ENCODE assay signal across 8 cellular contexts in the genomic region with DNA sequence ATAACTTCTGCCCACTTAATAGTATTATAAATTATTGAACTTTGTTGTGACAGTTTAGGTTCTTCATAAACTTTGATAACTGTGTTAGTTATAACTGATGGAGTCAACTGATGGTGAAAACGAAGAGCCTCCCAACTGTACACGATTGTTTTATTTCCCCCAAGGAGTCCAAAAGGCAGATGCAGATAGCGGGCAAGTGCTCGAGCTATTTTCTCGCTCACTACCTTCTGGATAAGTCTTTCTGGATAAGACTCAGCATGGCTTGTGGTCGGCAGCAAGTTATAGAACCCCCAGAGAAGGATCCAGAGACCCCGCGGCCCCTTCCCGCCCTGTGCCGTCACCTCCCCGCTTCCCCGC. TPM values are rescaled to one million over a fixed set of nuclear protein-coding genes. Genes with fewer than 3 reads are reported as not detected.
A peak's percentile ranks its signal among the peaks of the same experiment; 100 is the strongest.
DNase-seq lines count a peak whose midpoint lies in the region; ATAC-seq and TF ChIP-seq lines count a peak whose summit lies in the region.

No MANE protein-coding gene starts in this region.

- H3K27ac Mint-ChIP-seq in CD4-positive, alpha-beta T cell = peak overlapping the region; percentile 98

- intact Hi-C loops in CD4-positive, alpha-beta T cell (cut with DNase I, micrococcal nuclease) = loop anchor here (2.0 to 5.0 kb wide), 2 partner anchors 63 to 753 kb away; partner anchors contain the start of genes MRPL19 (in 1 of the 2) and POLE4 (in 1 of the 2)

- H3K27me3 Mint-ChIP-seq in CD4-positive, alpha-beta T cell = no peaks in the 10 kb centered on the region

- H3K27ac ChIP-seq in CD4-positive, alpha-beta T cell (ENCODE audit: low read depth, low read length) = peak overlapping the region; percentile 77
- H3K27ac ChIP-seq in epithelial cell of prostate (peak overlapping the region; percentile 85), parathyroid adenoma (peak overlapping the region; percentile 75)

- H3K79me2 ChIP-seq in parathyroid adenoma = no peaks in the 10 kb centered on the region

- H3K36me3 Mint-ChIP-seq in CD4-positive, alpha-beta T cell (ENCODE audit: low read depth) = peaks cover 20% of the 10 kb centered on the region

- peak overlapping the region; percentile 81 for H3K4me3 ChIP-seq in parathyroid adenoma (ENCODE audit: low read depth, low read length)

- H3K9me3 ChIP-seq in CD4-positive, alpha-beta T cell (ENCODE audit: control insufficient read depth, low read length) = no peaks in the 10 kb centered on the region
- H3K9me3 ChIP-seq in parathyroid adenoma (ENCODE audit: control insufficient read depth, low read length) = no peaks in the 10 kb centered on the region

- DNase-seq in CD4-positive, alpha-beta T cell = no peak
- peak; percentile 69 for DNase-seq in OCI-M1 (lab: John Stamatoyannopoulos, UW)
- DNase-seq in epithelial cell of prostate (ENCODE audit: low read depth, low spot score) = no peak
- DNase-seq in stimulated activated CD4-positive, alpha-beta T cell treated with anti-CD3 and anti-CD28 coated beads, Interleukin-1b, Interleukin-23, amount 100 ng/mL, for 48 hours = no peak
- DNase-seq in stimulated activated CD4-positive, alpha-beta T cell treated with anti-CD3 and anti-CD28 coated beads, Interleukin-15, amount 100 ng/mL, for 24 hours = no peak
- DNase-seq in stimulated activated CD4-positive, alpha-beta T cell treated with anti-CD3 and anti-CD28 coated beads, Interleukin-4, amount 100 ng/mL, for 24 hours = no peak

- TF ChIP-seq CTCF in CD4-positive, alpha-beta T cell (IDR thresholded peaks at IDR 0.05) = no peak
- TF ChIP-seq CTCF in parathyroid adenoma (IDR thresholded peaks at IDR 0.05) = no peak

- peak overlapping the region; percentile 97 for H3K4me3 Mint-ChIP-seq in CD4-positive, alpha-beta T cell

- H3K9ac ChIP-seq in parathyroid adenoma = no peak overlapping the region

- H3K4me2 ChIP-seq in parathyroid adenoma (ENCODE audit: low read length) = peak overlapping the region; percentile 80

- no peaks in the 10 kb centered on the region for H3K9me3 Mint-ChIP-seq in CD4-positive, alpha-beta T cell

- no peaks in the 10 kb centered on the region for H3K4me1 ChIP-seq in parathyroid adenoma

- ATAC-seq in CD4-positive, alpha-beta T cell (ENCODE audit: poor library complexity) = no peak
- peak; percentile 29 for ATAC-seq in GM21619 (IDR thresholded peaks at IDR 0.05; ENCODE audit: unreplicated experiment)

- H3K27me3 ChIP-seq in CD4-positive, alpha-beta T cell (ENCODE audit: control insufficient read depth, insufficient read depth, low read length) = no peaks in the 10 kb centered on the region
- H3K27me3 ChIP-seq in parathyroid adenoma (ENCODE audit: control insufficient read depth, insufficient read depth, low read length) = no peaks in the 10 kb centered on the region

- H3K4me1 Mint-ChIP-seq in CD4-positive, alpha-beta T cell (ENCODE audit: low read depth) = peaks cover 41% of the 10 kb centered on the region

- no peaks in the 10 kb centered on the region for H3K36me3 ChIP-seq in parathyroid adenoma (ENCODE audit: control insufficient read depth, insufficient read depth, low read length)

- CTCF ChIA-PET in CD4-positive, alpha-beta T cell (lab: Charles Lee) = interaction anchor here (1.3 to 2.1 kb wide), 2 partner anchors 10 to 69 kb away, joined by 5 to 8 read pairs; no protein-coding TSS in a partner anchor

- peak overlapping the region; percentile 89 for H2AFZ ChIP-seq in parathyroid adenoma

- POLR2A ChIA-PET in CD4-positive, alpha-beta T cell (lab: Charles Lee) = interaction anchor here (1.0 to 4.3 kb wide), 4 partner anchors 12 to 63 kb away, joined by 3 to 26 read pairs (median 4); partner anchors contain the start of gene MRPL19

RNA-seq across cellular contexts. Expression of gene GCFC2, which starts 0.5 kb away (rescaled TPM):
- 10 to 100 TPM; 15.7 to 17.1 TPM for total RNA-seq in CD4-positive, alpha-beta T cell
